Comparison of ENCODE assay signal across 2 cellular contexts in the genomic region with DNA sequence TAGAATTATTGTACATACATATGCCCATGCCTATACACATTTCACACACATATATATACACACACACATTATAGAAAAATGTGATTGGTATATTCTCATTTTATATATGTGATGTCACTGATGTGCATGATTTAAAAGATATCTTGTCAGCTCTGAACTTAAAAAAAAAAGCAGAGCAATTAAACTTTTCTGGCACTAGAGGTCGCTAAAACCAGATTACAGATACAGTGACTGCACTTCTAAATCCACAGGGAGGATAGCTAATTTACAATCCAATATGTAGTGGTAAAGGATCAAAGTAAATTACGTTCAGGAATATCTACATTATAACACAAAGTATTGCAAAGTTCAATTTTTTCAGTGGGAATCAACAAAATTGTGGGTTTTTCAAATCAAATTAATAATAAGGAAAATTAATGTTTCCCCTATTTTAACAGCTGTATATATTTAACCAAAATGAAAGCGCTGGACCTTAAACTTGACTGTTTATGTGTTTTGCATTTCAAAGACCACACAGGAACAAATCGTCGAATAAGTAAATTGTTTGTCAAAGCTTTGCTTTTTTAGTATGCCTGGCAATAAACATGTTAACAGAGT.
TF ChIP-seq lines count a peak whose summit lies in the region.

No MANE protein-coding gene starts in this region.

TF ChIP-seq in WTC11, 78 proteins besides CTCF, POLR2A, EP300 and RAD21:
- TF ChIP-seq ATF2 (CRISPR knock-in tag; IDR thresholded peaks at IDR 0.05; ENCODE audit: borderline replicate concordance, low read depth), result no peak
- TF ChIP-seq ZNF671 (CRISPR knock-in tag; IDR thresholded peaks at IDR 0.05), result no peak
- no peak for TF ChIP-seq ESRRA (CRISPR knock-in tag; IDR thresholded peaks at IDR 0.05; ENCODE audit: borderline replicate concordance)
- no peak for TF ChIP-seq SOX15 (CRISPR knock-in tag; IDR thresholded peaks at IDR 0.05)
- no peak for TF ChIP-seq ZNF121 (CRISPR knock-in tag; IDR thresholded peaks at IDR 0.05)
- TF ChIP-seq, protein P1, sequence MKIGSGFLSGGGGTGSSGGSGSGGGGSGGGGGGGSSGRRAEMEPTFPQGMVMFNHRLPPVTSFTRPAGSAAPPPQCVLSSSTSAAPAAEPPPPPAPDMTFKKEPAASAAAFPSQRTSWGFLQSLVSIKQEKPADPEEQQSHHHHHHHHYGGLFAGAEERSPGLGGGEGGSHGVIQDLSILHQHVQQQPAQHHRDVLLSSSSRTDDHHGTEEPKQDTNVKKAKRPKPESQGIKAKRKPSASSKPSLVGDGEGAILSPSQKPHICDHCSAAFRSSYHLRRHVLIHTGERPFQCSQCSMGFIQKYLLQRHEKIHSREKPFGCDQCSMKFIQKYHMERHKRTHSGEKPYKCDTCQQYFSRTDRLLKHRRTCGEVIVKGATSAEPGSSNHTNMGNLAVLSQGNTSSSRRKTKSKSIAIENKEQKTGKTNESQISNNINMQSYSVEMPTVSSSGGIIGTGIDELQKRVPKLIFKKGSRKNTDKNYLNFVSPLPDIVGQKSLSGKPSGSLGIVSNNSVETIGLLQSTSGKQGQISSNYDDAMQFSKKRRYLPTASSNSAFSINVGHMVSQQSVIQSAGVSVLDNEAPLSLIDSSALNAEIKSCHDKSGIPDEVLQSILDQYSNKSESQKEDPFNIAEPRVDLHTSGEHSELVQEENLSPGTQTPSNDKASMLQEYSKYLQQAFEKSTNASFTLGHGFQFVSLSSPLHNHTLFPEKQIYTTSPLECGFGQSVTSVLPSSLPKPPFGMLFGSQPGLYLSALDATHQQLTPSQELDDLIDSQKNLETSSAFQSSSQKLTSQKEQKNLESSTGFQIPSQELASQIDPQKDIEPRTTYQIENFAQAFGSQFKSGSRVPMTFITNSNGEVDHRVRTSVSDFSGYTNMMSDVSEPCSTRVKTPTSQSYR (CRISPR knock-in tag; IDR thresholded peaks at IDR 0.05), result no peak
- TF ChIP-seq HMGA2 (CRISPR knock-in tag; IDR thresholded peaks at IDR 0.05), result no peak
- no peak for TF ChIP-seq TCF7 (CRISPR knock-in tag; IDR thresholded peaks at IDR 0.05; ENCODE audit: low read depth)
- no peak for TF ChIP-seq ERG (CRISPR knock-in tag; IDR thresholded peaks at IDR 0.05)
- TF ChIP-seq ZNF396 (CRISPR knock-in tag; IDR thresholded peaks at IDR 0.05; ENCODE audit: borderline replicate concordance), result no peak
- TF ChIP-seq OVOL2 (CRISPR knock-in tag; IDR thresholded peaks at IDR 0.05; ENCODE audit: borderline replicate concordance), result no peak
- TF ChIP-seq ZNF512 (CRISPR knock-in tag; IDR thresholded peaks at IDR 0.05; ENCODE audit: borderline replicate concordance), result no peak

TF ChIP-seq in HepG2, 621 proteins besides CTCF, POLR2A, EP300 and RAD21:
- TF ChIP-seq MXD1 (CRISPR knock-in tag; IDR thresholded peaks at IDR 0.05), result no peak
- TF ChIP-seq ZNF362 (CRISPR knock-in tag; IDR thresholded peaks at IDR 0.05; ENCODE audit: borderline replicate concordance), result no peak
- no peak for TF ChIP-seq ZNF24 (IDR thresholded peaks at IDR 0.05)
- no peak for TF ChIP-seq ZNF749 (CRISPR knock-in tag; IDR thresholded peaks at IDR 0.05; ENCODE audit: borderline replicate concordance)
- TF ChIP-seq ZUFSP (CRISPR knock-in tag; IDR thresholded peaks at IDR 0.05; ENCODE audit: borderline replicate concordance), result no peak
- no peak for TF ChIP-seq ZNF816 (CRISPR knock-in tag; IDR thresholded peaks at IDR 0.05; ENCODE audit: borderline replicate concordance)
- peak; percentile 26; the same call in 1 of the 2 replicates for TF ChIP-seq SMC3 (IDR thresholded peaks at IDR 0.05; ENCODE audit: low read length)
- no peak for TF ChIP-seq ZNF432 (CRISPR knock-in tag; IDR thresholded peaks at IDR 0.05; ENCODE audit: borderline replicate concordance)
- TF ChIP-seq MNT (IDR thresholded peaks at IDR 0.05), result no peak
- TF ChIP-seq STAG1 (CRISPR knock-in tag; IDR thresholded peaks at IDR 0.05), result peak; percentile 41
